In genomic region chr9:8338249-8338721, GRCh38 we compare ENCODE assay signal across 3 cellular contexts.
TF ChIP-seq lines count a peak whose summit lies in the region.

No MANE protein-coding gene starts in this region.

TF ChIP-seq in SK-N-SH treated with all-trans-retinoic acid at 6 μM for 48 hours, 23 proteins besides CTCF, POLR2A, EP300 and RAD21 (continued from another document):
- TF ChIP-seq PATZ1 (CRISPR knock-in tag; IDR thresholded peaks at IDR 0.05; ENCODE audit: borderline replicate concordance) (no peak), ZNF70 (CRISPR knock-in tag; IDR thresholded peaks at IDR 0.05) (no peak), GLIS3 (CRISPR knock-in tag; IDR thresholded peaks at IDR 0.05) (no peak), TCF4 (CRISPR knock-in tag; IDR thresholded peaks at IDR 0.05; ENCODE audit: borderline replicate concordance) (no peak), ARNTL (CRISPR knock-in tag; IDR thresholded peaks at IDR 0.05; ENCODE audit: borderline replicate concordance, low read depth) (no peak), ZC3H10 (CRISPR knock-in tag; IDR thresholded peaks at IDR 0.05) (no peak), TOX (CRISPR knock-in tag; IDR thresholded peaks at IDR 0.05; ENCODE audit: borderline replicate concordance) (no peak), SNAI2 (CRISPR knock-in tag; IDR thresholded peaks at IDR 0.05) (no peak), ESRRG (CRISPR knock-in tag; IDR thresholded peaks at IDR 0.05) (no peak)
- TF ChIP-seq, protein P1, sequence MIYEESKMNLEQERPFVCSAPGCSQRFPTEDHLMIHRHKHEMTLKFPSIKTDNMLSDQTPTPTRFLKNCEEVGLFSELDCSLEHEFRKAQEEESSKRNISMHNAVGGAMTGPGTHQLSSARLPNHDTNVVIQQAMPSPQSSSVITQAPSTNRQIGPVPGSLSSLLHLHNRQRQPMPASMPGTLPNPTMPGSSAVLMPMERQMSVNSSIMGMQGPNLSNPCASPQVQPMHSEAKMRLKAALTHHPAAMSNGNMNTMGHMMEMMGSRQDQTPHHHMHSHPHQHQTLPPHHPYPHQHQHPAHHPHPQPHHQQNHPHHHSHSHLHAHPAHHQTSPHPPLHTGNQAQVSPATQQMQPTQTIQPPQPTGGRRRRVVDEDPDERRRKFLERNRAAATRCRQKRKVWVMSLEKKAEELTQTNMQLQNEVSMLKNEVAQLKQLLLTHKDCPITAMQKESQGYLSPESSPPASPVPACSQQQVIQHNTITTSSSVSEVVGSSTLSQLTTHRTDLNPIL (CRISPR knock-in tag; IDR thresholded peaks at IDR 0.05; ENCODE audit: low read depth), result no peak
- TF ChIP-seq, protein P2, sequence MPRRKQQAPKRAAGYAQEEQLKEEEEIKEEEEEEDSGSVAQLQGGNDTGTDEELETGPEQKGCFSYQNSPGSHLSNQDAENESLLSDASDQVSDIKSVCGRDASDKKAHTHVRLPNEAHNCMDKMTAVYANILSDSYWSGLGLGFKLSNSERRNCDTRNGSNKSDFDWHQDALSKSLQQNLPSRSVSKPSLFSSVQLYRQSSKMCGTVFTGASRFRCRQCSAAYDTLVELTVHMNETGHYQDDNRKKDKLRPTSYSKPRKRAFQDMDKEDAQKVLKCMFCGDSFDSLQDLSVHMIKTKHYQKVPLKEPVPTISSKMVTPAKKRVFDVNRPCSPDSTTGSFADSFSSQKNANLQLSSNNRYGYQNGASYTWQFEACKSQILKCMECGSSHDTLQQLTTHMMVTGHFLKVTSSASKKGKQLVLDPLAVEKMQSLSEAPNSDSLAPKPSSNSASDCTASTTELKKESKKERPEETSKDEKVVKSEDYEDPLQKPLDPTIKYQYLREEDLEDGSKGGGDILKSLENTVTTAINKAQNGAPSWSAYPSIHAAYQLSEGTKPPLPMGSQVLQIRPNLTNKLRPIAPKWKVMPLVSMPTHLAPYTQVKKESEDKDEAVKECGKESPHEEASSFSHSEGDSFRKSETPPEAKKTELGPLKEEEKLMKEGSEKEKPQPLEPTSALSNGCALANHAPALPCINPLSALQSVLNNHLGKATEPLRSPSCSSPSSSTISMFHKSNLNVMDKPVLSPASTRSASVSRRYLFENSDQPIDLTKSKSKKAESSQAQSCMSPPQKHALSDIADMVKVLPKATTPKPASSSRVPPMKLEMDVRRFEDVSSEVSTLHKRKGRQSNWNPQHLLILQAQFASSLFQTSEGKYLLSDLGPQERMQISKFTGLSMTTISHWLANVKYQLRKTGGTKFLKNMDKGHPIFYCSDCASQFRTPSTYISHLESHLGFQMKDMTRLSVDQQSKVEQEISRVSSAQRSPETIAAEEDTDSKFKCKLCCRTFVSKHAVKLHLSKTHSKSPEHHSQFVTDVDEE (CRISPR knock-in tag; IDR thresholded peaks at IDR 0.05), result no peak
TF ChIP-seq in SK-N-SH treated with all-trans-retinoic acid at 6 μM for 48 hours: peak in this region for 0.

TF ChIP-seq in SK-N-SH, 30 proteins besides CTCF, POLR2A, EP300 and RAD21 (continued from another document):
- no peak for TF ChIP-seq GATA2 (CRISPR knock-in tag; IDR thresholded peaks at IDR 0.05)
- TF ChIP-seq RCOR1 (IDR thresholded peaks at IDR 0.05; ENCODE audit: low read length), result no peak
- TF ChIP-seq RFX5 (IDR thresholded peaks at IDR 0.05; ENCODE audit: low read length), result no peak
- no peak for TF ChIP-seq YY1 (IDR thresholded peaks at IDR 0.05; ENCODE audit: low read depth)
- no peak for TF ChIP-seq EZH2phosphoT487 (IDR thresholded peaks at IDR 0.05; ENCODE audit: borderline replicate concordance, low read depth)
TF ChIP-seq in SK-N-SH: peak in this region for 0.

TF ChIP-seq in GM23338, 12 proteins besides CTCF, POLR2A, EP300 and RAD21 (continued from another document):
- TF ChIP-seq, protein P3, sequence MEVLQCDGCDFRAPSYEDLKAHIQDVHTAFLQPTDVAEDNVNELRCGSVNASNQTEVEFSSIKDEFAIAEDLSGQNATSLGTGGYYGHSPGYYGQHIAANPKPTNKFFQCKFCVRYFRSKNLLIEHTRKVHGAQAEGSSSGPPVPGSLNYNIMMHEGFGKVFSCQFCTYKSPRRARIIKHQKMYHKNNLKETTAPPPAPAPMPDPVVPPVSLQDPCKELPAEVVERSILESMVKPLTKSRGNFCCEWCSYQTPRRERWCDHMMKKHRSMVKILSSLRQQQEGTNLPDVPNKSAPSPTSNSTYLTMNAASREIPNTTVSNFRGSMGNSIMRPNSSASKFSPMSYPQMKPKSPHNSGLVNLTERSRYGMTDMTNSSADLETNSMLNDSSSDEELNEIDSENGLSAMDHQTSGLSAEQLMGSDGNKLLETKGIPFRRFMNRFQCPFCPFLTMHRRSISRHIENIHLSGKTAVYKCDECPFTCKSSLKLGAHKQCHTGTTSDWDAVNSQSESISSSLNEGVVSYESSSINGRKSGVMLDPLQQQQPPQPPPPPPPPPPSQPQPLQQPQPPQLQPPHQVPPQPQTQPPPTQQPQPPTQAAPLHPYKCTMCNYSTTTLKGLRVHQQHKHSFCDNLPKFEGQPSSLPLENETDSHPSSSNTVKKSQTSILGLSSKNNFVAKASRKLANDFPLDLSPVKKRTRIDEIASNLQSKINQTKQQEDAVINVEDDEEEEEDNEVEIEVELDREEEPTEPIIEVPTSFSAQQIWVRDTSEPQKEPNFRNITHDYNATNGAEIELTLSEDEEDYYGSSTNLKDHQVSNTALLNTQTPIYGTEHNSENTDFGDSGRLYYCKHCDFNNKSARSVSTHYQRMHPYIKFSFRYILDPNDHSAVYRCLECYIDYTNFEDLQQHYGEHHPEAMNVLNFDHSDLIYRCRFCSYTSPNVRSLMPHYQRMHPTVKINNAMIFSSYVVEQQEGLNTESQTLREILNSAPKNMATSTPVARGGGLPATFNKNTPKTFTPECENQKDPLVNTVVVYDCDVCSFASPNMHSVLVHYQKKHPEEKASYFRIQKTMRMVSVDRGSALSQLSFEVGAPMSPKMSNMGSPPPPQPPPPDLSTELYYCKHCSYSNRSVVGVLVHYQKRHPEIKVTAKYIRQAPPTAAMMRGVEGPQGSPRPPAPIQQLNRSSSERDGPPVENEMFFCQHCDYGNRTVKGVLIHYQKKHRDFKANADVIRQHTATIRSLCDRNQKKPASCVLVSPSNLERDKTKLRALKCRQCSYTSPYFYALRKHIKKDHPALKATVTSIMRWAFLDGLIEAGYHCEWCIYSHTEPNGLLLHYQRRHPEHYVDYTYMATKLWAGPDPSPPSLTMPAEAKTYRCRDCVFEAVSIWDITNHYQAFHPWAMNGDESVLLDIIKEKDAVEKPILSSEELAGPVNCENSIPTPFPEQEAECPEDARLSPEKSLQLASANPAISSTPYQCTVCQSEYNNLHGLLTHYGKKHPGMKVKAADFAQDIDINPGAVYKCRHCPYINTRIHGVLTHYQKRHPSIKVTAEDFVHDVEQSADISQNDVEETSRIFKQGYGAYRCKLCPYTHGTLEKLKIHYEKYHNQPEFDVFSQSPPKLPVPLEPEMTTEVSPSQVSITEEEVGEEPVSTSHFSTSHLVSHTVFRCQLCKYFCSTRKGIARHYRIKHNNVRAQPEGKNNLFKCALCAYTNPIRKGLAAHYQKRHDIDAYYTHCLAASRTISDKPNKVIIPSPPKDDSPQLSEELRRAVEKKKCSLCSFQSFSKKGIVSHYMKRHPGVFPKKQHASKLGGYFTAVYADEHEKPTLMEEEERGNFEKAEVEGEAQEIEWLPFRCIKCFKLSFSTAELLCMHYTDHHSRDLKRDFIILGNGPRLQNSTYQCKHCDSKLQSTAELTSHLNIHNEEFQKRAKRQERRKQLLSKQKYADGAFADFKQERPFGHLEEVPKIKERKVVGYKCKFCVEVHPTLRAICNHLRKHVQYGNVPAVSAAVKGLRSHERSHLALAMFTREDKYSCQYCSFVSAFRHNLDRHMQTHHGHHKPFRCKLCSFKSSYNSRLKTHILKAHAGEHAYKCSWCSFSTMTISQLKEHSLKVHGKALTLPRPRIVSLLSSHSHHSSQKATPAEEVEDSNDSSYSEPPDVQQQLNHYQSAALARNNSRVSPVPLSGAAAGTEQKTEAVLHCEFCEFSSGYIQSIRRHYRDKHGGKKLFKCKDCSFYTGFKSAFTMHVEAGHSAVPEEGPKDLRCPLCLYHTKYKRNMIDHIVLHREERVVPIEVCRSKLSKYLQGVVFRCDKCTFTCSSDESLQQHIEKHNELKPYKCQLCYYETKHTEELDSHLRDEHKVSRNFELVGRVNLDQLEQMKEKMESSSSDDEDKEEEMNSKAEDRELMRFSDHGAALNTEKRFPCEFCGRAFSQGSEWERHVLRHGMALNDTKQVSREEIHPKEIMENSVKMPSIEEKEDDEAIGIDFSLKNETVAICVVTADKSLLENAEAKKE (CRISPR knock-in tag; IDR thresholded peaks at IDR 0.05), result no peak
- TF ChIP-seq ZNF331 (CRISPR knock-in tag; IDR thresholded peaks at IDR 0.05; ENCODE audit: low read depth), result no peak
- no peak for TF ChIP-seq ETS1 (IDR thresholded peaks at IDR 0.05)
- TF ChIP-seq JUNB (IDR thresholded peaks at IDR 0.05; ENCODE audit: unreplicated experiment), result no peak
TF ChIP-seq in GM23338: peak in this region for 0.
